In the genomic region with DNA sequence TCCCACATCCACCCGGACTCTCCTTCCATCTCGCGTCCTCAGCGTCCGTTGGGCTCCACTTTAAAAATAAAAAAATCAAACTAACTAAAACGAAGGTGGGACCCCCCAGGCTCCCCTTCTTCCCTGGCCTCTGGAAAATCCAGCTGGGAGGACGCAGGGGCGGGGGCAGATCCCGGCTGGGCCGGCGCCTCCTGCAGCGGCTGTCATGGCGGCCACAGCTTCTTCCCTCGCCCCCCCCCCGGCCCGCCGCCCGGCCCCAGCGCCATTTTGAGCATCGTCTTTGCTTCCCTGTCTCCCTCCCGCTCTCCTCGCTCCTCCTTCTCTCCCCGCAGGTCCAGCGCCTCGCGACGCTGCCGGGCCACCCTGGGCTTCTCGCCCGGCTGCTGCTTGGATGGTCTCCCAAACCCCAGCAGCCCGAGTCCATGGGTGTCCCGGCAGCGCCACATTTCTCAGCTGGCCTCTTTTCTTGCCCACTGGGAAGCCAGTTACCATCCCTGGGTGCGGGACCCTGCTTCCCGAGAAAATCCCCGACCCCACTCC, we compare ENCODE assay signal across 8 cellular contexts. TPM values are rescaled to one million over a fixed set of nuclear protein-coding genes. Genes with fewer than 3 reads are reported as not detected.
DNase-seq lines count a peak whose midpoint lies in the region; ATAC-seq and TF ChIP-seq lines count a peak whose summit lies in the region.
"Had no signal": no experiment of that assay in that cellular context is flagged by ENCODE, and none has a peak within 500 bp of the region (broad histone marks: within the 10 kb centered on the region; RNA-seq: fewer than 3 reads in every experiment).

No MANE protein-coding gene starts in this region.

- H3K36me3 ChIP-seq in endodermal cell (ENCODE audit: control insufficient read depth, insufficient read depth, low read length) (no peaks in the 10 kb centered on the region), muscle layer of duodenum (ENCODE audit: control insufficient read depth in 1 of 2, insufficient read depth in 2 of 2, low read length in 2 of 2) (no peaks in the 10 kb centered on the region), tibial nerve (no peaks in the 10 kb centered on the region)

- H3K4me3 ChIP-seq in endodermal cell (ENCODE audit: low read length) (peak overlapping the region; percentile 47), muscle layer of duodenum (ENCODE audit: low read depth in 1 of 2, low read length in 2 of 2) (peak overlapping the region; percentile 68 to 86), tibial nerve (peak overlapping the region; percentile 51 to 66 (median 59))

- H3K27me3 Mint-ChIP-seq in endodermal cell (ENCODE audit: insufficient read depth) = peaks cover 93% of the 10 kb centered on the region

- no peaks in the 10 kb centered on the region for H3K36me3 Mint-ChIP-seq in endodermal cell (ENCODE audit: low read depth)

- TF ChIP-seq EP300 in tibial nerve (IDR thresholded peaks at IDR 0.05) = peak in 1 of 2 donors; percentile 39

- peaks cover 25% of the 10 kb centered on the region for H3K4me1 Mint-ChIP-seq in endodermal cell

- ATAC-seq in GM18498 (IDR thresholded peaks at IDR 0.05; ENCODE audit: unreplicated experiment) (no peak), HG02759 (IDR thresholded peaks at IDR 0.05; ENCODE audit: unreplicated experiment) (no peak)

- WGBS in endodermal cell (ENCODE audit: insufficient coverage in 1 of 2, insufficient read length in 1 of 2), 2 experiments = 39 to 49% methylated on average over 22 to 35 of the region's 36 CpGs
- 3 to 5% methylated on average over 29 to 36 of the region's 36 CpGs for WGBS in tibial nerve, 2 donors

- peak overlapping the region; percentile 57 for H3K4me3 Mint-ChIP-seq in endodermal cell

- peak overlapping the region; percentile 76 for H3K27ac ChIP-seq in endodermal cell (ENCODE audit: low read depth, low read length)
- peak overlapping the region; percentile 97 for H3K27ac ChIP-seq in muscle layer of duodenum (ENCODE audit: low read length)
- peak overlapping the region; percentile 89 to 96 (median 92) for H3K27ac ChIP-seq in tibial nerve

- no peaks in the 10 kb centered on the region for H3K9me3 Mint-ChIP-seq in endodermal cell

- peaks cover 80% of the 10 kb centered on the region for H3K27me3 ChIP-seq in endodermal cell (ENCODE audit: control insufficient read depth, insufficient read depth, low read length, poor library complexity, severe bottlenecking)
- peaks cover 4% of the 10 kb centered on the region for H3K27me3 ChIP-seq in muscle layer of duodenum (ENCODE audit: low read depth, low read length)
- peaks cover 0 to 50% of the 10 kb centered on the region in 2 donors for H3K27me3 ChIP-seq in tibial nerve

- TF ChIP-seq CTCF in endodermal cell (conservative IDR thresholded peaks at IDR 0.05) (no peak), tibial nerve (IDR thresholded peaks at IDR 0.05) (no peak)

- no peak for TF ChIP-seq POLR2A in tibial nerve (IDR thresholded peaks at IDR 0.05)

- H3K27ac Mint-ChIP-seq in endodermal cell = no peak overlapping the region

- no peak overlapping the region for H3K9ac ChIP-seq in endodermal cell (ENCODE audit: extremely low read depth, low read length, poor library complexity, severe bottlenecking)

- H3K9me3 ChIP-seq in endodermal cell (ENCODE audit: control insufficient read depth, low read length) (no peaks in the 10 kb centered on the region), muscle layer of duodenum (ENCODE audit: control insufficient read depth in 1 of 2, low read length in 2 of 2) (no peaks in the 10 kb centered on the region), tibial nerve (no peaks in the 10 kb centered on the region)

- DNase-seq in HT1080 (ENCODE audit: low read depth) = peak; percentile 73
- DNase-seq in activated CD4-positive, alpha-beta T cell treated with anti-CD3 and anti-CD28 coated beads for 48 hours = peak; percentile 65
- DNase-seq in endodermal cell = peak; percentile 79
- DNase-seq in tibial nerve (ENCODE audit: low spot score in 2 of 2) = peak in 1 of 2 donors; percentile 20

- H3K4me1 ChIP-seq in endodermal cell (ENCODE audit: control insufficient read depth, insufficient read depth, low read length) = no peaks in the 10 kb centered on the region
- peaks cover 13 to 28% of the 10 kb centered on the region in 2 donors for H3K4me1 ChIP-seq in muscle layer of duodenum (ENCODE audit: control insufficient read depth in 1 of 2, insufficient read depth in 2 of 2, low read length in 2 of 2)
- H3K4me1 ChIP-seq in tibial nerve = peaks cover 0 to 29% (median 2%) of the 10 kb centered on the region in 4 donors

RNA-seq across cellular contexts. Expression of gene HOXB2, which starts 3.3 kb away (rescaled TPM):
- 34.3 and 40.1 TPM in 2 replicates for total RNA-seq in HT1080 (2014; rRNA removed; shearing (Covaris generic))
- polyA plus RNA-seq in HT1080 (2015; cell fraction: cytosol; rRNA removed) = 52.9 and 59.0 TPM in 2 replicates
- 59.0 and 66.8 TPM in 2 replicates for polyA plus RNA-seq in HT1080 (2015; cell fraction: nucleus; rRNA removed)
- total RNA-seq in endodermal cell (under 1 TPM in 1 of 2 donors, not detected in 1; 0.22 TPM), tibial nerve (10 to 100 TPM in 3 of 4 donors, 1 to 10 TPM in 1; 6.9 to 29.3 (median 19.2) TPM)
- polyA plus RNA-seq in endodermal cell (2013, experiment 1 of 2) = 121 TPM
- polyA plus RNA-seq in endodermal cell (2013, experiment 2 of 2) = 124 TPM
- total RNA-seq: temporal lobe had no signal

RNA-seq across cellular contexts. Expression of gene HOXB1, which starts 10.8 kb away (rescaled TPM):
- total RNA-seq in HT1080 (2014; rRNA removed; shearing (Covaris generic)) = not detected in 2 replicates
- polyA plus RNA-seq in HT1080 (2015; cell fraction: cytosol; rRNA removed) = not detected in 2 replicates
- polyA plus RNA-seq in HT1080 (2015; cell fraction: nucleus; rRNA removed) = not detected in 2 replicates
- not detected for total RNA-seq in endodermal cell
- polyA plus RNA-seq in endodermal cell (2013, experiment 1 of 2) = 27.1 TPM
- 28.3 TPM for polyA plus RNA-seq in endodermal cell (2013, experiment 2 of 2)
- total RNA-seq in tibial nerve = not detected
- total RNA-seq: temporal lobe had no signal

RNA-seq across cellular contexts. Expression of gene HOXB4, which starts 36.5 kb away (rescaled TPM):
- 3.9 and 4.3 TPM in 2 replicates for total RNA-seq in HT1080 (2014; rRNA removed; shearing (Covaris generic))
- polyA plus RNA-seq in HT1080 (2015; cell fraction: cytosol; rRNA removed) = 3.3 and 4.4 TPM in 2 replicates
- polyA plus RNA-seq in HT1080 (2015; cell fraction: nucleus; rRNA removed) = 12.6 and 13.8 TPM in 2 replicates
- total RNA-seq in endodermal cell = not detected
- 3.5 TPM for polyA plus RNA-seq in endodermal cell (2013, experiment 1 of 2)
- polyA plus RNA-seq in endodermal cell (2013, experiment 2 of 2) = 3.4 TPM
- total RNA-seq in tibial nerve = 1 to 10 TPM; 1.2 to 3.5 (median 2.0) TPM
- total RNA-seq: temporal lobe had no signal

RNA-seq across cellular contexts. Expression of gene HOXB3, which starts 48.4 kb away (rescaled TPM):
- total RNA-seq in HT1080 (2014; rRNA removed; shearing (Covaris generic)) = 3.0 and 4.2 TPM in 2 replicates
- 2.4 and 4.3 TPM in 2 replicates for polyA plus RNA-seq in HT1080 (2015; cell fraction: cytosol; rRNA removed)
- 17.3 and 30.1 TPM in 2 replicates for polyA plus RNA-seq in HT1080 (2015; cell fraction: nucleus; rRNA removed)
- total RNA-seq in endodermal cell (not detected), tibial nerve (10 to 100 TPM in 2 of 4 donors, 1 to 10 TPM in 2; 3.7 to 14.1 (median 9.4) TPM)
- polyA plus RNA-seq in endodermal cell (2013, experiment 1 of 2) = 36.0 TPM
- 33.5 TPM for polyA plus RNA-seq in endodermal cell (2013, experiment 2 of 2)
- total RNA-seq: temporal lobe had no signal

RNA-seq across cellular contexts. Expression of gene HOXB5, which starts 51.9 kb away (rescaled TPM):
- total RNA-seq in HT1080 (2014; rRNA removed; shearing (Covaris generic)) = 0.47 and 0.51 TPM in 2 replicates
- 3.2 and 3.6 TPM in 2 replicates for polyA plus RNA-seq in HT1080 (2015; cell fraction: cytosol; rRNA removed)
- polyA plus RNA-seq in HT1080 (2015; cell fraction: nucleus; rRNA removed) = 23.0 and 23.5 TPM in 2 replicates
- total RNA-seq in endodermal cell = not detected
- 5.3 TPM for polyA plus RNA-seq in endodermal cell (2013, experiment 1 of 2)
- 2.5 TPM for polyA plus RNA-seq in endodermal cell (2013, experiment 2 of 2)
- 1 to 10 TPM in 2 of 4 donors, not detected in 2; 1.6 to 1.8 TPM for total RNA-seq in tibial nerve
- total RNA-seq: temporal lobe had no signal

Comparison
In these comparisons a context has a peak if more than half of its experiments do, and no peak if none do; other contexts are left out.
1. RNA of gene HOXB2, which starts 3.3 kb away (total RNA-seq): 34.3 to 40.1 TPM in HT1080 and 6.9 to 29.3 TPM in tibial nerve; 0.22 TPM in endodermal cell; every median in the first group is over 4 times any median in the second.
2. Peak in every context shown above with its lines, with median percentiles within 50 percentile points of each other: H3K27ac ChIP-seq and H3K4me3 ChIP-seq.